8 cellular contexts compared by ENCODE assay signal in genomic region chr1:120142512-120143263, GRCh38. TPM values are rescaled to one million over a fixed set of nuclear protein-coding genes. Genes with fewer than 3 reads are reported as not detected.
DNase-seq lines count a peak whose midpoint lies in the region; ATAC-seq and TF ChIP-seq lines count a peak whose summit lies in the region.
"Not testable (repeated sequence)": the region's sequence is repeated elsewhere in the genome, so short reads cannot be mapped to it uniquely, and the experiment has no call there.

No MANE protein-coding gene starts in this region.

- not testable (repeated sequence) for H3K27me3 Mint-ChIP-seq in T-helper 1 cell treated with Interleukin-12 subunit alpha and Interleukin-12 subunit beta and Interleukin-4 antibody, amounts not matched to agents 30 μg/mL and 1 μg/mL, for 36 hours (ENCODE audit: low read depth); activated T-helper 1 cell treated with anti-CD3 and anti-CD28 coated beads, Interleukin-12 subunit alpha, Interleukin-12 subunit beta, Interleukin-2, Interleukin-4 antibody, amounts not matched to agents 30 ng/mL and 10 ng/mL and 1 ng/mL, durations not matched to agents 14 hours and 24 hours and 36 hours (ENCODE audit: insufficient read depth); stimulated activated naive CD8-positive, alpha-beta T cell treated with anti-CD3 and anti-CD28 coated beads, Interleukin-15, amount 100 ng/mL, for 72 hours

- peak overlapping the region; percentile 86 for H3K27ac Mint-ChIP-seq in T-helper 1 cell treated with Interleukin-12 subunit alpha and Interleukin-12 subunit beta and Interleukin-4 antibody, amounts not matched to agents 30 μg/mL and 1 μg/mL, for 36 hours
- peak overlapping the region; percentile 79 for H3K27ac Mint-ChIP-seq in activated T-helper 1 cell treated with anti-CD3 and anti-CD28 coated beads, Interleukin-12 subunit alpha, Interleukin-12 subunit beta, Interleukin-2, Interleukin-4 antibody, amounts not matched to agents 30 ng/mL and 10 ng/mL and 1 ng/mL, durations not matched to agents 14 hours and 24 hours and 36 hours
- H3K27ac Mint-ChIP-seq in stimulated activated naive CD8-positive, alpha-beta T cell treated with anti-CD3 and anti-CD28 coated beads, Interleukin-15, amount 100 ng/mL, for 72 hours: peak overlapping the region in 1 of 2 donors; percentile 50

- peak overlapping the region; percentile 67 for H3K4me3 Mint-ChIP-seq in T-helper 1 cell treated with Interleukin-12 subunit alpha and Interleukin-12 subunit beta and Interleukin-4 antibody, amounts not matched to agents 30 μg/mL and 1 μg/mL, for 36 hours
- H3K4me3 Mint-ChIP-seq in activated T-helper 1 cell treated with anti-CD3 and anti-CD28 coated beads, Interleukin-12 subunit alpha, Interleukin-12 subunit beta, Interleukin-2, Interleukin-4 antibody, amounts not matched to agents 30 ng/mL and 10 ng/mL and 1 ng/mL, durations not matched to agents 14 hours and 24 hours and 36 hours: peak overlapping the region; percentile 75
- H3K4me3 Mint-ChIP-seq in stimulated activated naive CD8-positive, alpha-beta T cell treated with anti-CD3 and anti-CD28 coated beads, Interleukin-15, amount 100 ng/mL, for 72 hours: peak overlapping the region; percentile 33 to 45

- H3K36me3 Mint-ChIP-seq in T-helper 1 cell treated with Interleukin-12 subunit alpha and Interleukin-12 subunit beta and Interleukin-4 antibody, amounts not matched to agents 30 μg/mL and 1 μg/mL, for 36 hours (ENCODE audit: low read depth); activated T-helper 1 cell treated with anti-CD3 and anti-CD28 coated beads, Interleukin-12 subunit alpha, Interleukin-12 subunit beta, Interleukin-2, Interleukin-4 antibody, amounts not matched to agents 30 ng/mL and 10 ng/mL and 1 ng/mL, durations not matched to agents 14 hours and 24 hours and 36 hours (ENCODE audit: low read depth): not testable (repeated sequence)

- H3K4me1 Mint-ChIP-seq in T-helper 1 cell treated with Interleukin-12 subunit alpha and Interleukin-12 subunit beta and Interleukin-4 antibody, amounts not matched to agents 30 μg/mL and 1 μg/mL, for 36 hours (ENCODE audit: low read depth): peaks cover 24% of the 10 kb centered on the region
- peaks cover 24% of the 10 kb centered on the region for H3K4me1 Mint-ChIP-seq in activated T-helper 1 cell treated with anti-CD3 and anti-CD28 coated beads, Interleukin-12 subunit alpha, Interleukin-12 subunit beta, Interleukin-2, Interleukin-4 antibody, amounts not matched to agents 30 ng/mL and 10 ng/mL and 1 ng/mL, durations not matched to agents 14 hours and 24 hours and 36 hours (ENCODE audit: low read depth)
- H3K4me1 Mint-ChIP-seq in stimulated activated naive CD8-positive, alpha-beta T cell treated with anti-CD3 and anti-CD28 coated beads, Interleukin-15, amount 100 ng/mL, for 72 hours: peaks cover 26% of the 10 kb centered on the region

- DNase-seq in GM12865 (ENCODE audit: low read depth): peak; percentile 87
- DNase-seq in activated T-helper 1 cell treated with anti-CD3 and anti-CD28 coated beads, Interleukin-12 subunit alpha, Interleukin-12 subunit beta, Interleukin-2, Interleukin-4 antibody, amounts not matched to agents 30 ng/mL and 10 ng/mL and 1 ng/mL, durations not matched to agents 14 hours and 24 hours and 36 hours (ENCODE audit: low spot score): peak; percentile 70
- DNase-seq in fibroblast of the conjunctiva (ENCODE audit: low read depth): peak; percentile 34
- peak; percentile 63 for DNase-seq in renal cortical epithelial cell (ENCODE audit: low read depth)
- peak; percentile 69 to 84 for DNase-seq in stimulated activated naive CD8-positive, alpha-beta T cell treated with anti-CD3 and anti-CD28 coated beads, Interleukin-15, amount 100 ng/mL, for 72 hours

- ATAC-seq in GM21786 (IDR thresholded peaks at IDR 0.05; ENCODE audit: unreplicated experiment): peak; percentile 99
- peak; percentile 95 for ATAC-seq in HG03558 (IDR thresholded peaks at IDR 0.05; ENCODE audit: extremely low read depth, unreplicated experiment)
- peak; percentile 99 for ATAC-seq in stimulated activated naive CD8-positive, alpha-beta T cell treated with anti-CD3 and anti-CD28 coated beads, Interleukin-15, amount 100 ng/mL, for 72 hours

- intact Hi-C loops in activated T-helper 1 cell treated with anti-CD3 and anti-CD28 coated beads, Interleukin-12 subunit alpha, Interleukin-12 subunit beta, Interleukin-2, Interleukin-4 antibody, amounts not matched to agents 30 ng/mL and 10 ng/mL and 1 ng/mL, durations not matched to agents 14 hours and 24 hours and 36 hours (cut with micrococcal nuclease): loop anchor here (10.0 kb wide), 1 partner anchor 158 kb away; no protein-coding TSS in a partner anchor

- H3K4me3 ChIP-seq in GM12865 (ENCODE audit: low read depth, low read length): not testable (repeated sequence)

- not testable (repeated sequence) for TF ChIP-seq CTCF in GM12865 (IDR thresholded peaks at IDR 0.05; ENCODE audit: insufficient read depth, low read depth, low read length, missing control alignments)

- not testable (repeated sequence) for H3K9me3 Mint-ChIP-seq in T-helper 1 cell treated with Interleukin-12 subunit alpha and Interleukin-12 subunit beta and Interleukin-4 antibody, amounts not matched to agents 30 μg/mL and 1 μg/mL, for 36 hours; activated T-helper 1 cell treated with anti-CD3 and anti-CD28 coated beads, Interleukin-12 subunit alpha, Interleukin-12 subunit beta, Interleukin-2, Interleukin-4 antibody, amounts not matched to agents 30 ng/mL and 10 ng/mL and 1 ng/mL, durations not matched to agents 14 hours and 24 hours and 36 hours; stimulated activated naive CD8-positive, alpha-beta T cell treated with anti-CD3 and anti-CD28 coated beads, Interleukin-15, amount 100 ng/mL, for 72 hours

RNA-seq across cellular contexts. Expression of gene SEC22B, which starts 33.6 kb away (rescaled TPM):
- total RNA-seq in activated T-helper 1 cell treated with anti-CD3 and anti-CD28 coated beads, Interleukin-12 subunit alpha, Interleukin-12 subunit beta, Interleukin-2, Interleukin-4 antibody, amounts not matched to agents 30 ng/mL and 10 ng/mL and 1 ng/mL, durations not matched to agents 14 hours and 24 hours and 36 hours: 22.3 and 22.6 TPM in 2 replicates
- 39.6 and 40.2 TPM in 2 replicates for total RNA-seq in renal cortical epithelial cell

Comparison
In these comparisons a context has a peak if more than half of its experiments do, and no peak if none do; other contexts are left out.
1. DNase-seq: peak in every context shown above with its lines; median percentile 87 in GM12865; 76 in stimulated activated naive CD8-positive, alpha-beta T cell treated with anti-CD3 and anti-CD28 coated beads, Interleukin-15, amount 100 ng/mL, for 72 hours; 70 in activated T-helper 1 cell treated with anti-CD3 and anti-CD28 coated beads, Interleukin-12 subunit alpha, Interleukin-12 subunit beta, Interleukin-2, Interleukin-4 antibody, amounts not matched to agents 30 ng/mL and 10 ng/mL and 1 ng/mL, durations not matched to agents 14 hours and 24 hours and 36 hours; 63 in renal cortical epithelial cell; 34 in fibroblast of the conjunctiva.